ENCODE assay signal across 28 cellular contexts in the genomic region with DNA sequence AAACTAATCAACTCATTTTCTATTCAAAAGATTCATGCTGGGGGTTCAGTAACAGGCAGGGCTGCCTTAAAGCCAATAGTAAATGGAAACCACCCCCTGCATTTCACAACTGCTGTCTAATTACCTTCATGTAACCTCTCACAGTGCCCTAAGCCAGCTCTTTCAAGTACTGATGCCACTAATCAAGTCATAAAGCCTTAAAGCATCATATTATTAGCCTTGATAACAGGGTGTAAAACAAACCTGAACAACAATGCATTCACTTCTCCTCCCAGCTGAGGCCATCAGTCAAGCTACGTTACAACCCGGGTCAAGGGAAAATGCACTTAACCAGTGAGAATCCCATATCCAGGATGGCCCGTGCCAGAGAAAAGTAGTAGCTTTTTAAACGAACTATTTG. TPM values are rescaled to one million over a fixed set of nuclear protein-coding genes. Genes with fewer than 3 reads are reported as not detected.
DNase-seq lines count a peak whose midpoint lies in the region; ATAC-seq and TF ChIP-seq lines count a peak whose summit lies in the region.
"Had no signal": no experiment of that assay in that cellular context is flagged by ENCODE, and none has a peak within 500 bp of the region (broad histone marks: within the 10 kb centered on the region; RNA-seq: fewer than 3 reads in every experiment).

No MANE protein-coding gene starts in this region.

- H3K36me3 Mint-ChIP-seq in natural killer cell treated with Interleukin-12 subunit alpha and Interleukin-12 subunit beta and Interleukin-15 and Interleukin-18, amount 100 ng/mL, for 72 hours, result no peaks in the 10 kb centered on the region
- no peaks in the 10 kb centered on the region for H3K36me3 Mint-ChIP-seq in natural killer cell
- peaks cover 7% of the 10 kb centered on the region for H3K36me3 Mint-ChIP-seq in central memory CD8-positive, alpha-beta T cell (ENCODE audit: insufficient read depth)
- H3K36me3 Mint-ChIP-seq in stimulated activated effector memory CD8-positive, alpha-beta T cell treated with anti-CD3 and anti-CD28 coated beads, Interleukin-12 subunit alpha, Interleukin-12 subunit beta, amount 100 ng/mL, for 72 hours, result peaks cover 18% of the 10 kb centered on the region

- intact Hi-C loops in natural killer cell (cut with micrococcal nuclease), result no loop called here

- no peaks in the 10 kb centered on the region for H3K27me3 Mint-ChIP-seq in natural killer cell treated with Interleukin-12 subunit alpha and Interleukin-12 subunit beta and Interleukin-15 and Interleukin-18, amount 100 ng/mL, for 72 hours
- H3K27me3 Mint-ChIP-seq in natural killer cell (ENCODE audit: low read depth in 2 of 2), result no peaks in the 10 kb centered on the region
- H3K27me3 Mint-ChIP-seq in central memory CD8-positive, alpha-beta T cell, result no peaks in the 10 kb centered on the region
- H3K27me3 Mint-ChIP-seq: T-cell had no signal

- ATAC-seq in natural killer cell treated with Interleukin-12 subunit alpha and Interleukin-12 subunit beta and Interleukin-15 and Interleukin-18, amount 100 ng/mL, for 72 hours, result no peak
- ATAC-seq in natural killer cell (no peak), GM18907 (IDR thresholded peaks at IDR 0.05; ENCODE audit: unreplicated experiment) (no peak)
- no peak for ATAC-seq in central memory CD8-positive, alpha-beta T cell (replicated peaks; ENCODE audit: extremely low read depth, poor library complexity, severe bottlenecking)
- ATAC-seq in stimulated activated effector memory CD8-positive, alpha-beta T cell treated with anti-CD3 and anti-CD28 coated beads, Interleukin-12 subunit alpha, Interleukin-12 subunit beta, amount 100 ng/mL, for 72 hours, result no peak
- ATAC-seq: activated T-cell treated with anti-CD3 and anti-CD28 coated beads, Interleukin-2, amount 50 U/mL, for 72 hours; body of pancreas; heart left ventricle; lower lobe of right lung; T-cell had no signal

- no peak for DNase-seq in natural killer cell treated with Interleukin-12 subunit alpha and Interleukin-12 subunit beta and Interleukin-15 and Interleukin-18, amount 100 ng/mL, for 72 hours (ENCODE audit: low spot score)
- no peak for DNase-seq in natural killer cell
- peak; percentile 81 for DNase-seq in NCI-H1417 treated with DMSO at 0.1 percent for 48 hours (lab: John Stamatoyannopoulos, UW)
- DNase-seq in central memory CD8-positive, alpha-beta T cell (ENCODE audit: low spot score in 2 of 2), result no peak
- no peak for DNase-seq in stimulated activated effector memory CD8-positive, alpha-beta T cell treated with anti-CD3 and anti-CD28 coated beads, Interleukin-12 subunit alpha, Interleukin-12 subunit beta, amount 100 ng/mL, for 72 hours (ENCODE audit: low spot score in 2 of 2)
- DNase-seq in NCI-H187 treated with DMSO at 0.1 percent for 48 hours (lab: John Stamatoyannopoulos, UW), result no peak
- DNase-seq in SKM-1 (lab: John Stamatoyannopoulos, UW; ENCODE audit: unreplicated experiment), result no peak
- DNase-seq: activated CD4-positive, alpha-beta T cell treated with anti-CD3 and anti-CD28 coated beads, Interleukin-2, amount 50 U/mL, for 1 hour; activated naive CD4-positive, alpha-beta T cell treated with anti-CD3 and anti-CD28 coated beads for 36 hours; activated T-cell treated with anti-CD3 and anti-CD28 coated beads, Interleukin-2, amount 50 U/mL, for 72 hours; BE2C; body of pancreas; COR-L47; dermis blood vessel endothelial cell; foreskin melanocyte; heart left ventricle; lower lobe of right lung; NCI-H1436 treated with DMSO at 0.1 percent for 48 hours; NCI-H526; ovary; stimulated activated CD4-positive, alpha-beta T cell treated with anti-CD3 and anti-CD28 coated beads, Interleukin-15, amount 100 ng/mL, for 24 hours; stimulated activated CD4-positive, alpha-beta T cell treated with anti-CD3 and anti-CD28 coated beads, Interleukin-4, amount 100 ng/mL, for 4 hours; substantia nigra; T-cell; trophoblast cell had no signal

- peak overlapping the region; percentile 64 for H3K4me3 Mint-ChIP-seq in natural killer cell treated with Interleukin-12 subunit alpha and Interleukin-12 subunit beta and Interleukin-15 and Interleukin-18, amount 100 ng/mL, for 72 hours
- no peak overlapping the region for H3K4me3 Mint-ChIP-seq in natural killer cell
- H3K4me3 Mint-ChIP-seq in central memory CD8-positive, alpha-beta T cell, result peak overlapping the region; percentile 64
- peak overlapping the region; percentile 66 for H3K4me3 Mint-ChIP-seq in stimulated activated effector memory CD8-positive, alpha-beta T cell treated with anti-CD3 and anti-CD28 coated beads, Interleukin-12 subunit alpha, Interleukin-12 subunit beta, amount 100 ng/mL, for 72 hours
- H3K4me3 Mint-ChIP-seq: activated naive CD4-positive, alpha-beta T cell treated with anti-CD3 and anti-CD28 coated beads for 36 hours; nephron; WTC11 had no signal

- H3K9me3 Mint-ChIP-seq in natural killer cell treated with Interleukin-12 subunit alpha and Interleukin-12 subunit beta and Interleukin-15 and Interleukin-18, amount 100 ng/mL, for 72 hours, result no peaks in the 10 kb centered on the region
- H3K9me3 Mint-ChIP-seq in natural killer cell, result no peaks in the 10 kb centered on the region
- no peaks in the 10 kb centered on the region for H3K9me3 Mint-ChIP-seq in central memory CD8-positive, alpha-beta T cell
- no peaks in the 10 kb centered on the region for H3K9me3 Mint-ChIP-seq in stimulated activated effector memory CD8-positive, alpha-beta T cell treated with anti-CD3 and anti-CD28 coated beads, Interleukin-12 subunit alpha, Interleukin-12 subunit beta, amount 100 ng/mL, for 72 hours
- H3K9me3 Mint-ChIP-seq: activated naive CD4-positive, alpha-beta T cell treated with anti-CD3 and anti-CD28 coated beads for 36 hours; activated T-cell treated with anti-CD3 and anti-CD28 coated beads, Interleukin-2, amount 50 U/mL, for 72 hours; nephron; T-cell; WTC11 had no signal

- no peak for TF ChIP-seq CTCF in natural killer cell (IDR thresholded peaks at IDR 0.05)

- peak overlapping the region; percentile 95 to 97 for H3K27ac Mint-ChIP-seq in natural killer cell treated with Interleukin-12 subunit alpha and Interleukin-12 subunit beta and Interleukin-15 and Interleukin-18, amount 100 ng/mL, for 72 hours
- no peak overlapping the region for H3K27ac Mint-ChIP-seq in natural killer cell
- no peak overlapping the region for H3K27ac Mint-ChIP-seq in central memory CD8-positive, alpha-beta T cell (ENCODE audit: low read depth)
- peak overlapping the region; percentile 87 for H3K27ac Mint-ChIP-seq in stimulated activated effector memory CD8-positive, alpha-beta T cell treated with anti-CD3 and anti-CD28 coated beads, Interleukin-12 subunit alpha, Interleukin-12 subunit beta, amount 100 ng/mL, for 72 hours
- H3K27ac Mint-ChIP-seq: activated naive CD4-positive, alpha-beta T cell treated with anti-CD3 and anti-CD28 coated beads for 36 hours had no signal

- H3K4me1 Mint-ChIP-seq in natural killer cell treated with Interleukin-12 subunit alpha and Interleukin-12 subunit beta and Interleukin-15 and Interleukin-18, amount 100 ng/mL, for 72 hours (ENCODE audit: low read depth in 2 of 2), result peaks cover 62 to 90% of the 10 kb centered on the region in 2 donors
- peaks cover 46 to 64% of the 10 kb centered on the region in 2 donors for H3K4me1 Mint-ChIP-seq in natural killer cell
- peaks cover 90% of the 10 kb centered on the region for H3K4me1 Mint-ChIP-seq in central memory CD8-positive, alpha-beta T cell
- H3K4me1 Mint-ChIP-seq in stimulated activated effector memory CD8-positive, alpha-beta T cell treated with anti-CD3 and anti-CD28 coated beads, Interleukin-12 subunit alpha, Interleukin-12 subunit beta, amount 100 ng/mL, for 72 hours, result peaks cover 79% of the 10 kb centered on the region

RNA-seq across cellular contexts. Expression of a gene that starts 33.0 kb away (rescaled TPM):
- total RNA-seq in natural killer cell treated with Interleukin-12 subunit alpha and Interleukin-12 subunit beta and Interleukin-15 and Interleukin-18, amount 100 ng/mL, for 72 hours, result 10 to 100 TPM; 33.2 to 35.3 TPM
- 10 to 100 TPM; 34.6 to 42.3 (median 38.6) TPM for total RNA-seq in natural killer cell

Comparison
In these comparisons a context has a peak if more than half of its experiments do, and no peak if none do; other contexts are left out.
1. H3K27ac Mint-ChIP-seq: peak in natural killer cell treated with Interleukin-12 subunit alpha and Interleukin-12 subunit beta and Interleukin-15 and Interleukin-18, amount 100 ng/mL, for 72 hours (2 of 2) and stimulated activated effector memory CD8-positive, alpha-beta T cell treated with anti-CD3 and anti-CD28 coated beads, Interleukin-12 subunit alpha, Interleukin-12 subunit beta, amount 100 ng/mL, for 72 hours (single experiment); none in natural killer cell (0 of 2) and central memory CD8-positive, alpha-beta T cell (single experiment).